In genomic region chr3:122273498-122273897, GRCh38 we compare ENCODE assay signal across 1 cellular context.
TF ChIP-seq lines count a peak whose summit lies in the region.

No MANE protein-coding gene starts in this region.

TF ChIP-seq in SK-N-SH treated with all-trans-retinoic acid at 6 μM for 48 hours, 23 proteins besides CTCF, POLR2A, EP300 and RAD21 (continued from another document):
- TF ChIP-seq PATZ1 (CRISPR knock-in tag; IDR thresholded peaks at IDR 0.05; ENCODE audit: borderline replicate concordance) (no peak), SNAI2 (CRISPR knock-in tag; IDR thresholded peaks at IDR 0.05) (no peak), OSR1 (CRISPR knock-in tag; IDR thresholded peaks at IDR 0.05) (no peak), ZNF565 (CRISPR knock-in tag; conservative IDR thresholded peaks at IDR 0.05; ENCODE audit: low read depth) (no peak), ESRRG (CRISPR knock-in tag; IDR thresholded peaks at IDR 0.05) (no peak), ZFP30 (CRISPR knock-in tag; IDR thresholded peaks at IDR 0.05) (no peak)
TF ChIP-seq in SK-N-SH treated with all-trans-retinoic acid at 6 μM for 48 hours: peak in this region for 0.
